8 cellular contexts compared by ENCODE assay signal in the genomic region with DNA sequence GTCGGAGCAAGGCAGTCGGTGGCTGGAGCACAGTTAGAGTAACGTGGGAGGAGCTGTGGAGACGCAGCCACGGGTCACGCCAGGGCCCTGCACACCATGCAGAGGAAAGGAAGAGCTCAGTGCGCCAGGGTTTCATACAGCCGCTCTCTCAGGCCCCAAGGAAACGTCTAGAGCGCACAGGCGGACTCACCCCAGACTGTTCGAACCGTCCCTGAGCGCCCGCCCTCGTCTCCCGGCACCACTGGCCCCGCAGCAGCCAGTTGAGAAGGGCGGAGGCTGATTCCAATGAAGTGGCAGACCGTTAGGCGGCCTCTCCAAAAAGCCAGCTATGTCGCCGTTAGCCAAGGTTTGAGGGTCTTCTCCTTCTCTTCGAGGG. TPM values are rescaled to one million over a fixed set of nuclear protein-coding genes. Genes with fewer than 3 reads are reported as not detected.
DNase-seq lines count a peak whose midpoint lies in the region; ATAC-seq and TF ChIP-seq lines count a peak whose summit lies in the region.

No MANE protein-coding gene starts in this region.

- H3K36me3 ChIP-seq in BLaER1: peaks cover 13% of the 10 kb centered on the region; the same call in 1 of the 2 replicates
- peaks cover 2% of the 10 kb centered on the region for H3K36me3 ChIP-seq in lower lobe of right lung
- peaks cover 0 to 6% (median 0%) of the 10 kb centered on the region in 5 donors for H3K36me3 ChIP-seq in subcutaneous abdominal adipose tissue (ENCODE audit: control insufficient read depth in 5 of 5, insufficient read depth in 5 of 5, low read length in 5 of 5)

- H4K20me1 ChIP-seq in BLaER1: peaks cover 29% of the 10 kb centered on the region

- ATAC-seq in GM19043 (IDR thresholded peaks at IDR 0.05; ENCODE audit: low read depth, unreplicated experiment): peak; percentile 29
- peak; percentile 35 for ATAC-seq in HG03159 (IDR thresholded peaks at IDR 0.05; ENCODE audit: unreplicated experiment)
- peak; percentile 55 to 61 for ATAC-seq in lower lobe of right lung

- H3K9me3 ChIP-seq in BLaER1 (peaks cover 14% of the 10 kb centered on the region; the same call in 1 of the 2 replicates), lower lobe of right lung (no peaks in the 10 kb centered on the region), subcutaneous abdominal adipose tissue (ENCODE audit: control insufficient read depth in 5 of 5, low read length in 5 of 5) (no peaks in the 10 kb centered on the region)

- H3K27me3 ChIP-seq in BLaER1 (no peaks in the 10 kb centered on the region), lower lobe of right lung (ENCODE audit: low read depth) (no peaks in the 10 kb centered on the region), subcutaneous abdominal adipose tissue (ENCODE audit: control insufficient read depth in 5 of 5, insufficient read depth in 4 of 5, low read length in 5 of 5) (no peaks in the 10 kb centered on the region)

- in situ Hi-C loops in SK-MEL-5 (cut with HindIII; ENCODE audit: low pct_unique_long_range_greater_than_20kb, low sequenced_read_pairs): no loop called here

- peak overlapping the region; percentile 92 for H3K9ac ChIP-seq in BLaER1
- peak overlapping the region in 4 of 5 donors; percentile 71 to 91 (median 83) for H3K9ac ChIP-seq in subcutaneous abdominal adipose tissue (ENCODE audit: low read length in 5 of 5)

- intact Hi-C loops in lower lobe of right lung (cut with DNase I): no loop called here

- H3K27ac ChIP-seq in BLaER1 (peak overlapping the region; percentile 97), lower lobe of right lung (peak overlapping the region; percentile 96), subcutaneous abdominal adipose tissue (ENCODE audit: low read depth, low read length) (peak overlapping the region; percentile 97)

- H3K4me3 ChIP-seq in BLaER1 (peak overlapping the region; percentile 98), choroid plexus epithelial cell (ENCODE audit: low read depth, low read length) (peak overlapping the region; percentile 98), lower lobe of right lung (peak overlapping the region; percentile 88), subcutaneous abdominal adipose tissue (ENCODE audit: low read depth in 1 of 5, low read length in 5 of 5) (peak overlapping the region; percentile 55 to 95 (median 83))

- peaks cover 38% of the 10 kb centered on the region for H3K4me1 ChIP-seq in BLaER1
- peaks cover 10% of the 10 kb centered on the region for H3K4me1 ChIP-seq in lower lobe of right lung
- H3K4me1 ChIP-seq in subcutaneous abdominal adipose tissue (ENCODE audit: control insufficient read depth in 5 of 5, insufficient read depth in 5 of 5, low read length in 5 of 5): peaks cover 0 to 24% (median 15%) of the 10 kb centered on the region in 5 donors

- no peak for TF ChIP-seq CTCF in choroid plexus epithelial cell (conservative IDR thresholded peaks at IDR 0.05; ENCODE audit: low read depth, low read length)
- TF ChIP-seq CTCF in lower lobe of right lung (IDR thresholded peaks at IDR 0.05): no peak

- DNase-seq in SK-MEL-5 (ENCODE audit: low read depth, low spot score): peak; percentile 57
- DNase-seq in choroid plexus epithelial cell (ENCODE audit: low read depth): peak; percentile 32
- DNase-seq in lower lobe of right lung: peak; percentile 67
- DNase-seq in cortex of kidney (lab: John Stamatoyannopoulos, UW): no peak

- H3K4me2 ChIP-seq in BLaER1: peak overlapping the region; percentile 89

RNA-seq across cellular contexts. Expression of a gene that starts 0.5 kb away (rescaled TPM):
- 15.0 and 17.9 TPM in 2 replicates for total RNA-seq in SK-MEL-5 (2014; rRNA removed; shearing (Covaris generic))
- polyA plus RNA-seq in SK-MEL-5 (2015; cell fraction: cytosol; rRNA removed): 7.3 and 11.4 TPM in 2 replicates
- polyA plus RNA-seq in SK-MEL-5 (2015; cell fraction: nucleus; rRNA removed): 10.8 and 15.6 TPM in 2 replicates
- total RNA-seq in lower lobe of right lung: 4.5 TPM

RNA-seq across cellular contexts. Expression of a gene that starts 16.0 kb away (rescaled TPM):
- 15.5 and 15.6 TPM in 2 replicates for total RNA-seq in SK-MEL-5 (2014; rRNA removed; shearing (Covaris generic))
- polyA plus RNA-seq in SK-MEL-5 (2015; cell fraction: cytosol; rRNA removed): 13.4 and 14.2 TPM in 2 replicates
- 11.5 and 13.3 TPM in 2 replicates for polyA plus RNA-seq in SK-MEL-5 (2015; cell fraction: nucleus; rRNA removed)
- total RNA-seq in lower lobe of right lung: 10.0 TPM

RNA-seq across cellular contexts. Expression of a gene that starts 17.3 kb away (rescaled TPM):
- 0.96 and 1.5 TPM in 2 replicates for total RNA-seq in SK-MEL-5 (2014; rRNA removed; shearing (Covaris generic))
- polyA plus RNA-seq in SK-MEL-5 (2015; cell fraction: cytosol; rRNA removed): 1.4 and 1.6 TPM in 2 replicates
- polyA plus RNA-seq in SK-MEL-5 (2015; cell fraction: nucleus; rRNA removed): 4.8 and 6.3 TPM in 2 replicates
- not detected for total RNA-seq in lower lobe of right lung

RNA-seq across cellular contexts. Expression of a gene that starts 53.9 kb away (rescaled TPM):
- total RNA-seq in SK-MEL-5 (2014; rRNA removed; shearing (Covaris generic)): not detected in 2 replicates
- not detected in 2 replicates for polyA plus RNA-seq in SK-MEL-5 (2015; cell fraction: cytosol; rRNA removed)
- polyA plus RNA-seq in SK-MEL-5 (2015; cell fraction: nucleus; rRNA removed): not detected in 2 replicates
- not detected for total RNA-seq in lower lobe of right lung

RNA-seq across cellular contexts. Expression of a gene that starts 58.9 kb away (rescaled TPM):
- not detected in 2 replicates for total RNA-seq in SK-MEL-5 (2014; rRNA removed; shearing (Covaris generic))
- polyA plus RNA-seq in SK-MEL-5 (2015; cell fraction: cytosol; rRNA removed): not detected in 2 replicates
- polyA plus RNA-seq in SK-MEL-5 (2015; cell fraction: nucleus; rRNA removed): not detected in 2 replicates
- total RNA-seq in lower lobe of right lung: not detected
